2 cellular contexts compared by ENCODE assay signal in the genomic region with DNA sequence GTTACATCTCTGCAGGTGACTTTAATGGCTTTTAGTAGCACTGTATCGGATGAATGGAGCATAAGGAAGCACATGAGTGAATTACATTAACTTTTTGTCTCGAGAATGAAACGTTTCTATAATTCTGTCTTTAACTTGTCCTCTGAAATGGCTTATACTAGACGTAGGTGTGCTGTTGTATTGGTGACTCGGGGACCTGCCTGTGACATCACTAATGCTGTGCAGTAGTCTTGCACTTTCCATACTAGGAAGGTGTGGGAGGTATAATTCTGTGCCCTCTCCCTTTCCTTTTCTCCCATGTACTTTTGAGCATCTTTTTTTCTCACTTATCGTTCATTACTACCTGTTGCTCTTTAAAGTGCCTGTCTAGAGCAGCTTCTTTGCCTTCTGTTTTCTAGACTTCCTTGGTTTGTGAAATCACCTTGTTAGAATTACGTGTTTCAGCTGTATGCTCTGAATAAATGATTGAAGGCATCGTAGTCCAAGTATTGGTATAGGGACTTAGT.
TF ChIP-seq lines count a peak whose summit lies in the region.

No MANE protein-coding gene starts in this region.

TF ChIP-seq in GM23338, 12 proteins besides CTCF, POLR2A, EP300 and RAD21 (continued from another document):
- TF ChIP-seq, protein P1, sequence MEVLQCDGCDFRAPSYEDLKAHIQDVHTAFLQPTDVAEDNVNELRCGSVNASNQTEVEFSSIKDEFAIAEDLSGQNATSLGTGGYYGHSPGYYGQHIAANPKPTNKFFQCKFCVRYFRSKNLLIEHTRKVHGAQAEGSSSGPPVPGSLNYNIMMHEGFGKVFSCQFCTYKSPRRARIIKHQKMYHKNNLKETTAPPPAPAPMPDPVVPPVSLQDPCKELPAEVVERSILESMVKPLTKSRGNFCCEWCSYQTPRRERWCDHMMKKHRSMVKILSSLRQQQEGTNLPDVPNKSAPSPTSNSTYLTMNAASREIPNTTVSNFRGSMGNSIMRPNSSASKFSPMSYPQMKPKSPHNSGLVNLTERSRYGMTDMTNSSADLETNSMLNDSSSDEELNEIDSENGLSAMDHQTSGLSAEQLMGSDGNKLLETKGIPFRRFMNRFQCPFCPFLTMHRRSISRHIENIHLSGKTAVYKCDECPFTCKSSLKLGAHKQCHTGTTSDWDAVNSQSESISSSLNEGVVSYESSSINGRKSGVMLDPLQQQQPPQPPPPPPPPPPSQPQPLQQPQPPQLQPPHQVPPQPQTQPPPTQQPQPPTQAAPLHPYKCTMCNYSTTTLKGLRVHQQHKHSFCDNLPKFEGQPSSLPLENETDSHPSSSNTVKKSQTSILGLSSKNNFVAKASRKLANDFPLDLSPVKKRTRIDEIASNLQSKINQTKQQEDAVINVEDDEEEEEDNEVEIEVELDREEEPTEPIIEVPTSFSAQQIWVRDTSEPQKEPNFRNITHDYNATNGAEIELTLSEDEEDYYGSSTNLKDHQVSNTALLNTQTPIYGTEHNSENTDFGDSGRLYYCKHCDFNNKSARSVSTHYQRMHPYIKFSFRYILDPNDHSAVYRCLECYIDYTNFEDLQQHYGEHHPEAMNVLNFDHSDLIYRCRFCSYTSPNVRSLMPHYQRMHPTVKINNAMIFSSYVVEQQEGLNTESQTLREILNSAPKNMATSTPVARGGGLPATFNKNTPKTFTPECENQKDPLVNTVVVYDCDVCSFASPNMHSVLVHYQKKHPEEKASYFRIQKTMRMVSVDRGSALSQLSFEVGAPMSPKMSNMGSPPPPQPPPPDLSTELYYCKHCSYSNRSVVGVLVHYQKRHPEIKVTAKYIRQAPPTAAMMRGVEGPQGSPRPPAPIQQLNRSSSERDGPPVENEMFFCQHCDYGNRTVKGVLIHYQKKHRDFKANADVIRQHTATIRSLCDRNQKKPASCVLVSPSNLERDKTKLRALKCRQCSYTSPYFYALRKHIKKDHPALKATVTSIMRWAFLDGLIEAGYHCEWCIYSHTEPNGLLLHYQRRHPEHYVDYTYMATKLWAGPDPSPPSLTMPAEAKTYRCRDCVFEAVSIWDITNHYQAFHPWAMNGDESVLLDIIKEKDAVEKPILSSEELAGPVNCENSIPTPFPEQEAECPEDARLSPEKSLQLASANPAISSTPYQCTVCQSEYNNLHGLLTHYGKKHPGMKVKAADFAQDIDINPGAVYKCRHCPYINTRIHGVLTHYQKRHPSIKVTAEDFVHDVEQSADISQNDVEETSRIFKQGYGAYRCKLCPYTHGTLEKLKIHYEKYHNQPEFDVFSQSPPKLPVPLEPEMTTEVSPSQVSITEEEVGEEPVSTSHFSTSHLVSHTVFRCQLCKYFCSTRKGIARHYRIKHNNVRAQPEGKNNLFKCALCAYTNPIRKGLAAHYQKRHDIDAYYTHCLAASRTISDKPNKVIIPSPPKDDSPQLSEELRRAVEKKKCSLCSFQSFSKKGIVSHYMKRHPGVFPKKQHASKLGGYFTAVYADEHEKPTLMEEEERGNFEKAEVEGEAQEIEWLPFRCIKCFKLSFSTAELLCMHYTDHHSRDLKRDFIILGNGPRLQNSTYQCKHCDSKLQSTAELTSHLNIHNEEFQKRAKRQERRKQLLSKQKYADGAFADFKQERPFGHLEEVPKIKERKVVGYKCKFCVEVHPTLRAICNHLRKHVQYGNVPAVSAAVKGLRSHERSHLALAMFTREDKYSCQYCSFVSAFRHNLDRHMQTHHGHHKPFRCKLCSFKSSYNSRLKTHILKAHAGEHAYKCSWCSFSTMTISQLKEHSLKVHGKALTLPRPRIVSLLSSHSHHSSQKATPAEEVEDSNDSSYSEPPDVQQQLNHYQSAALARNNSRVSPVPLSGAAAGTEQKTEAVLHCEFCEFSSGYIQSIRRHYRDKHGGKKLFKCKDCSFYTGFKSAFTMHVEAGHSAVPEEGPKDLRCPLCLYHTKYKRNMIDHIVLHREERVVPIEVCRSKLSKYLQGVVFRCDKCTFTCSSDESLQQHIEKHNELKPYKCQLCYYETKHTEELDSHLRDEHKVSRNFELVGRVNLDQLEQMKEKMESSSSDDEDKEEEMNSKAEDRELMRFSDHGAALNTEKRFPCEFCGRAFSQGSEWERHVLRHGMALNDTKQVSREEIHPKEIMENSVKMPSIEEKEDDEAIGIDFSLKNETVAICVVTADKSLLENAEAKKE (CRISPR knock-in tag; IDR thresholded peaks at IDR 0.05), result no peak
- TF ChIP-seq, protein P2, sequence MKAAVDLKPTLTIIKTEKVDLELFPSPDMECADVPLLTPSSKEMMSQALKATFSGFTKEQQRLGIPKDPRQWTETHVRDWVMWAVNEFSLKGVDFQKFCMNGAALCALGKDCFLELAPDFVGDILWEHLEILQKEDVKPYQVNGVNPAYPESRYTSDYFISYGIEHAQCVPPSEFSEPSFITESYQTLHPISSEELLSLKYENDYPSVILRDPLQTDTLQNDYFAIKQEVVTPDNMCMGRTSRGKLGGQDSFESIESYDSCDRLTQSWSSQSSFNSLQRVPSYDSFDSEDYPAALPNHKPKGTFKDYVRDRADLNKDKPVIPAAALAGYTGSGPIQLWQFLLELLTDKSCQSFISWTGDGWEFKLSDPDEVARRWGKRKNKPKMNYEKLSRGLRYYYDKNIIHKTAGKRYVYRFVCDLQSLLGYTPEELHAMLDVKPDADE (IDR thresholded peaks at IDR 0.05), result no peak
- no peak for TF ChIP-seq ZNF114 (CRISPR knock-in tag; IDR thresholded peaks at IDR 0.05)

TF ChIP-seq in SK-N-SH, 30 proteins besides CTCF, POLR2A, EP300 and RAD21:
- TF ChIP-seq, protein P3, sequence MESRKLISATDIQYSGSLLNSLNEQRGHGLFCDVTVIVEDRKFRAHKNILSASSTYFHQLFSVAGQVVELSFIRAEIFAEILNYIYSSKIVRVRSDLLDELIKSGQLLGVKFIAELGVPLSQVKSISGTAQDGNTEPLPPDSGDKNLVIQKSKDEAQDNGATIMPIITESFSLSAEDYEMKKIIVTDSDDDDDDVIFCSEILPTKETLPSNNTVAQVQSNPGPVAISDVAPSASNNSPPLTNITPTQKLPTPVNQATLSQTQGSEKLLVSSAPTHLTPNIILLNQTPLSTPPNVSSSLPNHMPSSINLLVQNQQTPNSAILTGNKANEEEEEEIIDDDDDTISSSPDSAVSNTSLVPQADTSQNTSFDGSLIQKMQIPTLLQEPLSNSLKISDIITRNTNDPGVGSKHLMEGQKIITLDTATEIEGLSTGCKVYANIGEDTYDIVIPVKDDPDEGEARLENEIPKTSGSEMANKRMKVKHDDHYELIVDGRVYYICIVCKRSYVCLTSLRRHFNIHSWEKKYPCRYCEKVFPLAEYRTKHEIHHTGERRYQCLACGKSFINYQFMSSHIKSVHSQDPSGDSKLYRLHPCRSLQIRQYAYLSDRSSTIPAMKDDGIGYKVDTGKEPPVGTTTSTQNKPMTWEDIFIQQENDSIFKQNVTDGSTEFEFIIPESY (IDR thresholded peaks at IDR 0.05; ENCODE audit: borderline replicate concordance, low read depth), result no peak
- TF ChIP-seq ELF1 (IDR thresholded peaks at IDR 0.05) (no peak), SIN3A (IDR thresholded peaks at IDR 0.05; ENCODE audit: borderline replicate concordance, low read depth, low read length) (no peak), NRF1 (IDR thresholded peaks at IDR 0.05; ENCODE audit: low read depth, low read length) (no peak), RFX5 (IDR thresholded peaks at IDR 0.05; ENCODE audit: low read length) (no peak), NFIC (IDR thresholded peaks at IDR 0.05; ENCODE audit: borderline replicate concordance) (no peak), EZH2phosphoT487 (IDR thresholded peaks at IDR 0.05; ENCODE audit: borderline replicate concordance, low read depth) (no peak), MXI1 (IDR thresholded peaks at IDR 0.05; ENCODE audit: low read depth, low read length) (no peak), FOSL2 (IDR thresholded peaks at IDR 0.05; ENCODE audit: borderline replicate concordance, low read depth) (no peak), POLR2AphosphoS5 (IDR thresholded peaks at IDR 0.05; ENCODE audit: low read depth, low read length) (no peak), RCOR1 (IDR thresholded peaks at IDR 0.05; ENCODE audit: low read length) (no peak), FOXJ3 (CRISPR knock-in tag; IDR thresholded peaks at IDR 0.05) (no peak), TCF12 (IDR thresholded peaks at IDR 0.05) (no peak), TEAD4 (IDR thresholded peaks at IDR 0.05; ENCODE audit: borderline replicate concordance, insufficient read depth) (no peak), TAF1 (IDR thresholded peaks at IDR 0.05; ENCODE audit: borderline replicate concordance, low read depth, low read length) (no peak), RXRA (IDR thresholded peaks at IDR 0.05; ENCODE audit: borderline replicate concordance, low read depth) (no peak), CHD2 (IDR thresholded peaks at IDR 0.05; ENCODE audit: low read length, partially characterized antibody) (no peak), MEF2A (IDR thresholded peaks at IDR 0.05; ENCODE audit: borderline replicate concordance, low read depth) (no peak)
- TF ChIP-seq, protein P4, sequence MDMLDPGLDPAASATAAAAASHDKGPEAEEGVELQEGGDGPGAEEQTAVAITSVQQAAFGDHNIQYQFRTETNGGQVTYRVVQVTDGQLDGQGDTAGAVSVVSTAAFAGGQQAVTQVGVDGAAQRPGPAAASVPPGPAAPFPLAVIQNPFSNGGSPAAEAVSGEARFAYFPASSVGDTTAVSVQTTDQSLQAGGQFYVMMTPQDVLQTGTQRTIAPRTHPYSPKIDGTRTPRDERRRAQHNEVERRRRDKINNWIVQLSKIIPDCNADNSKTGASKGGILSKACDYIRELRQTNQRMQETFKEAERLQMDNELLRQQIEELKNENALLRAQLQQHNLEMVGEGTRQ (IDR thresholded peaks at IDR 0.05; ENCODE audit: borderline replicate concordance, low read depth, low read length), result no peak
- TF ChIP-seq, protein P5, sequence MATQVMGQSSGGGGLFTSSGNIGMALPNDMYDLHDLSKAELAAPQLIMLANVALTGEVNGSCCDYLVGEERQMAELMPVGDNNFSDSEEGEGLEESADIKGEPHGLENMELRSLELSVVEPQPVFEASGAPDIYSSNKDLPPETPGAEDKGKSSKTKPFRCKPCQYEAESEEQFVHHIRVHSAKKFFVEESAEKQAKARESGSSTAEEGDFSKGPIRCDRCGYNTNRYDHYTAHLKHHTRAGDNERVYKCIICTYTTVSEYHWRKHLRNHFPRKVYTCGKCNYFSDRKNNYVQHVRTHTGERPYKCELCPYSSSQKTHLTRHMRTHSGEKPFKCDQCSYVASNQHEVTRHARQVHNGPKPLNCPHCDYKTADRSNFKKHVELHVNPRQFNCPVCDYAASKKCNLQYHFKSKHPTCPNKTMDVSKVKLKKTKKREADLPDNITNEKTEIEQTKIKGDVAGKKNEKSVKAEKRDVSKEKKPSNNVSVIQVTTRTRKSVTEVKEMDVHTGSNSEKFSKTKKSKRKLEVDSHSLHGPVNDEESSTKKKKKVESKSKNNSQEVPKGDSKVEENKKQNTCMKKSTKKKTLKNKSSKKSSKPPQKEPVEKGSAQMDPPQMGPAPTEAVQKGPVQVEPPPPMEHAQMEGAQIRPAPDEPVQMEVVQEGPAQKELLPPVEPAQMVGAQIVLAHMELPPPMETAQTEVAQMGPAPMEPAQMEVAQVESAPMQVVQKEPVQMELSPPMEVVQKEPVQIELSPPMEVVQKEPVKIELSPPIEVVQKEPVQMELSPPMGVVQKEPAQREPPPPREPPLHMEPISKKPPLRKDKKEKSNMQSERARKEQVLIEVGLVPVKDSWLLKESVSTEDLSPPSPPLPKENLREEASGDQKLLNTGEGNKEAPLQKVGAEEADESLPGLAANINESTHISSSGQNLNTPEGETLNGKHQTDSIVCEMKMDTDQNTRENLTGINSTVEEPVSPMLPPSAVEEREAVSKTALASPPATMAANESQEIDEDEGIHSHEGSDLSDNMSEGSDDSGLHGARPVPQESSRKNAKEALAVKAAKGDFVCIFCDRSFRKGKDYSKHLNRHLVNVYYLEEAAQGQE (IDR thresholded peaks at IDR 0.05; ENCODE audit: low read depth, low read length), result no peak
